In the genomic region with DNA sequence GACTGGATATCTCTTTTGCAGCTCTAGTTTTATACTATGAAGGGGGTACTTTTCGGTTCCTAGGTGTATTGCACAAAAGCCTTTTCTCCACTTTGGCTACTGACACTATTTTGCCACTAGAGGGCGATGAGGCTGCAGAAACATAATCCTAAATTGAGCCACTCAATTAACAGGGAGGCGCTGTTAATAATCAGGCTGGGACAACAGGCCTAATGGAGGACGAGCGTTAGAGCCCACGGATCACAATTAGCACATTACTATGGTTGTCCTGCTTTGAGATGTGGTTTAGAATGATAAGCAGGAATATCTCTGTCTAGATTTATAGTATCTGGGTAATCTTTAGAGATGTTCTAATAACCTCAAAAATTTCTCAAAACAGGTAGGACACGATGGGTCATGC, we compare ENCODE assay signal across 8 cellular contexts.
DNase-seq lines count a peak whose midpoint lies in the region; ATAC-seq, FAIRE-seq and TF ChIP-seq lines count a peak whose summit lies in the region.

No MANE protein-coding gene starts in this region.

- no peak overlapping the region for H3K27ac ChIP-seq in thoracic aorta

- peak; percentile 58 for TF ChIP-seq CTCF in thoracic aorta (IDR thresholded peaks at IDR 0.05)

- no peak overlapping the region for H3K4me3 ChIP-seq in thoracic aorta

- no peaks in the 10 kb centered on the region for H3K4me1 ChIP-seq in thoracic aorta (ENCODE audit: control insufficient read depth in 1 of 2, low read depth in 2 of 2)

- FAIRE-seq in endometrium (lab: Jason Lieb, UNC) = peak; percentile 79

- peak; percentile 60 for ATAC-seq in GM19372 (IDR thresholded peaks at IDR 0.05; ENCODE audit: low read depth, unreplicated experiment)
- ATAC-seq in HG03460 (IDR thresholded peaks at IDR 0.05; ENCODE audit: unreplicated experiment) = peak; percentile 47
- no peak for ATAC-seq in thoracic aorta (ENCODE audit: insufficient number of reproducible peaks, low FRiP score, low read depth)

- DNase-seq in COR-L47 (lab: John Stamatoyannopoulos, UW) = peak; percentile 85
- DNase-seq in NCI-H510A treated with DMSO at 0.1 percent for 48 hours (lab: John Stamatoyannopoulos, UW) = peak; percentile 95
- peak; percentile 13 for DNase-seq in activated CD4-positive, alpha-beta T cell treated with anti-CD3 and anti-CD28 coated beads, Interleukin-2, amount 50 U/mL, for 1 hour
- DNase-seq in myocyte (ENCODE audit: low read depth) = peak; percentile 76
- no peak for DNase-seq in thoracic aorta (ENCODE audit: low spot score)

- no peaks in the 10 kb centered on the region for H3K36me3 ChIP-seq in thoracic aorta

- H3K9me3 ChIP-seq in thoracic aorta = no peaks in the 10 kb centered on the region

- no peaks in the 10 kb centered on the region for H3K27me3 ChIP-seq in thoracic aorta (replicated peaks; ENCODE audit: insufficient read depth)
